In the genomic region with DNA sequence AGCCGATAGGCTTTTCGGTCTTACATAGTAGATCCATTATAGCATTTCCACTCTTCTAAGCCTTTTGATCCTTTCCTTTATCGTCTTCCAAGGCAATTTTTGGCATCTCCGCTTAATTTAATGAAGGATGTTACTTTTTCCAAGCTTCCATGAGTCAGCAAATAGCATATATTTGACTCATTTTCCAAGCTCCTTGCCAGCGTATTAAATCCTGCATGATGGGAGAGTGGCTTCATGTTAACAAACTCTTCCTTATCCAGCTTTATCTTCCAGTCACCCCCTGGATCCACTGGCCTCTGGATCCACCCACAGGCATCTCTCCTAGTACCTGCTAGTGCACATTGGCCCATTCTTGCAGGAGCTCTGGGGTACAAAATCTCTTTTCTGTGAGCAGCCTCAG, we compare ENCODE assay signal across 2 cellular contexts.
A peak's percentile ranks its signal among the peaks of the same experiment; 100 is the strongest.
TF ChIP-seq lines count a peak whose summit lies in the region.

No MANE protein-coding gene starts in this region.

TF ChIP-seq in HepG2, 621 proteins besides CTCF, POLR2A, EP300 and RAD21:
- TF ChIP-seq ZC3H13 (CRISPR knock-in tag; IDR thresholded peaks at IDR 0.05): no peak
- peak; percentile 50 to 78; a peak in 3 of 4 replicates for TF ChIP-seq MAFK (conservative IDR thresholded peaks at IDR 0.05 in 1 of 2, IDR thresholded peaks at IDR 0.05 in 1 of 2; ENCODE audit: low read length in 2 of 2)
- 0 out of 2 replicates have a peak, but pooled peaks have one; percentile 15 for TF ChIP-seq MAFF (IDR thresholded peaks at IDR 0.05; ENCODE audit: low read depth, low read length)

TF ChIP-seq in GM23338, 12 proteins besides CTCF, POLR2A, EP300 and RAD21:
- TF ChIP-seq NANOG (IDR thresholded peaks at IDR 0.05; ENCODE audit: borderline replicate concordance): no peak
- TF ChIP-seq ZNF114 (CRISPR knock-in tag; IDR thresholded peaks at IDR 0.05): no peak
- TF ChIP-seq STAT1 (IDR thresholded peaks at IDR 0.05; ENCODE audit: unreplicated experiment): no peak
- TF ChIP-seq EZH2phosphoT487 (IDR thresholded peaks at IDR 0.05; ENCODE audit: unreplicated experiment): no peak
- TF ChIP-seq CREB1 (CRISPR knock-in tag; IDR thresholded peaks at IDR 0.05; ENCODE audit: low read depth): no peak
- TF ChIP-seq ZNF331 (CRISPR knock-in tag; IDR thresholded peaks at IDR 0.05; ENCODE audit: low read depth): no peak
- TF ChIP-seq, protein P1, sequence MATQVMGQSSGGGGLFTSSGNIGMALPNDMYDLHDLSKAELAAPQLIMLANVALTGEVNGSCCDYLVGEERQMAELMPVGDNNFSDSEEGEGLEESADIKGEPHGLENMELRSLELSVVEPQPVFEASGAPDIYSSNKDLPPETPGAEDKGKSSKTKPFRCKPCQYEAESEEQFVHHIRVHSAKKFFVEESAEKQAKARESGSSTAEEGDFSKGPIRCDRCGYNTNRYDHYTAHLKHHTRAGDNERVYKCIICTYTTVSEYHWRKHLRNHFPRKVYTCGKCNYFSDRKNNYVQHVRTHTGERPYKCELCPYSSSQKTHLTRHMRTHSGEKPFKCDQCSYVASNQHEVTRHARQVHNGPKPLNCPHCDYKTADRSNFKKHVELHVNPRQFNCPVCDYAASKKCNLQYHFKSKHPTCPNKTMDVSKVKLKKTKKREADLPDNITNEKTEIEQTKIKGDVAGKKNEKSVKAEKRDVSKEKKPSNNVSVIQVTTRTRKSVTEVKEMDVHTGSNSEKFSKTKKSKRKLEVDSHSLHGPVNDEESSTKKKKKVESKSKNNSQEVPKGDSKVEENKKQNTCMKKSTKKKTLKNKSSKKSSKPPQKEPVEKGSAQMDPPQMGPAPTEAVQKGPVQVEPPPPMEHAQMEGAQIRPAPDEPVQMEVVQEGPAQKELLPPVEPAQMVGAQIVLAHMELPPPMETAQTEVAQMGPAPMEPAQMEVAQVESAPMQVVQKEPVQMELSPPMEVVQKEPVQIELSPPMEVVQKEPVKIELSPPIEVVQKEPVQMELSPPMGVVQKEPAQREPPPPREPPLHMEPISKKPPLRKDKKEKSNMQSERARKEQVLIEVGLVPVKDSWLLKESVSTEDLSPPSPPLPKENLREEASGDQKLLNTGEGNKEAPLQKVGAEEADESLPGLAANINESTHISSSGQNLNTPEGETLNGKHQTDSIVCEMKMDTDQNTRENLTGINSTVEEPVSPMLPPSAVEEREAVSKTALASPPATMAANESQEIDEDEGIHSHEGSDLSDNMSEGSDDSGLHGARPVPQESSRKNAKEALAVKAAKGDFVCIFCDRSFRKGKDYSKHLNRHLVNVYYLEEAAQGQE (IDR thresholded peaks at IDR 0.05; ENCODE audit: unreplicated experiment): no peak
- TF ChIP-seq EZH2 (IDR thresholded peaks at IDR 0.05; ENCODE audit: low read depth, unreplicated experiment): no peak
- TF ChIP-seq POLR2AphosphoS5 (IDR thresholded peaks at IDR 0.05; ENCODE audit: low read depth): no peak
- TF ChIP-seq, protein P2, sequence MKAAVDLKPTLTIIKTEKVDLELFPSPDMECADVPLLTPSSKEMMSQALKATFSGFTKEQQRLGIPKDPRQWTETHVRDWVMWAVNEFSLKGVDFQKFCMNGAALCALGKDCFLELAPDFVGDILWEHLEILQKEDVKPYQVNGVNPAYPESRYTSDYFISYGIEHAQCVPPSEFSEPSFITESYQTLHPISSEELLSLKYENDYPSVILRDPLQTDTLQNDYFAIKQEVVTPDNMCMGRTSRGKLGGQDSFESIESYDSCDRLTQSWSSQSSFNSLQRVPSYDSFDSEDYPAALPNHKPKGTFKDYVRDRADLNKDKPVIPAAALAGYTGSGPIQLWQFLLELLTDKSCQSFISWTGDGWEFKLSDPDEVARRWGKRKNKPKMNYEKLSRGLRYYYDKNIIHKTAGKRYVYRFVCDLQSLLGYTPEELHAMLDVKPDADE (IDR thresholded peaks at IDR 0.05): no peak
- no peak for TF ChIP-seq JUNB (IDR thresholded peaks at IDR 0.05; ENCODE audit: unreplicated experiment)
- TF ChIP-seq, protein P3, sequence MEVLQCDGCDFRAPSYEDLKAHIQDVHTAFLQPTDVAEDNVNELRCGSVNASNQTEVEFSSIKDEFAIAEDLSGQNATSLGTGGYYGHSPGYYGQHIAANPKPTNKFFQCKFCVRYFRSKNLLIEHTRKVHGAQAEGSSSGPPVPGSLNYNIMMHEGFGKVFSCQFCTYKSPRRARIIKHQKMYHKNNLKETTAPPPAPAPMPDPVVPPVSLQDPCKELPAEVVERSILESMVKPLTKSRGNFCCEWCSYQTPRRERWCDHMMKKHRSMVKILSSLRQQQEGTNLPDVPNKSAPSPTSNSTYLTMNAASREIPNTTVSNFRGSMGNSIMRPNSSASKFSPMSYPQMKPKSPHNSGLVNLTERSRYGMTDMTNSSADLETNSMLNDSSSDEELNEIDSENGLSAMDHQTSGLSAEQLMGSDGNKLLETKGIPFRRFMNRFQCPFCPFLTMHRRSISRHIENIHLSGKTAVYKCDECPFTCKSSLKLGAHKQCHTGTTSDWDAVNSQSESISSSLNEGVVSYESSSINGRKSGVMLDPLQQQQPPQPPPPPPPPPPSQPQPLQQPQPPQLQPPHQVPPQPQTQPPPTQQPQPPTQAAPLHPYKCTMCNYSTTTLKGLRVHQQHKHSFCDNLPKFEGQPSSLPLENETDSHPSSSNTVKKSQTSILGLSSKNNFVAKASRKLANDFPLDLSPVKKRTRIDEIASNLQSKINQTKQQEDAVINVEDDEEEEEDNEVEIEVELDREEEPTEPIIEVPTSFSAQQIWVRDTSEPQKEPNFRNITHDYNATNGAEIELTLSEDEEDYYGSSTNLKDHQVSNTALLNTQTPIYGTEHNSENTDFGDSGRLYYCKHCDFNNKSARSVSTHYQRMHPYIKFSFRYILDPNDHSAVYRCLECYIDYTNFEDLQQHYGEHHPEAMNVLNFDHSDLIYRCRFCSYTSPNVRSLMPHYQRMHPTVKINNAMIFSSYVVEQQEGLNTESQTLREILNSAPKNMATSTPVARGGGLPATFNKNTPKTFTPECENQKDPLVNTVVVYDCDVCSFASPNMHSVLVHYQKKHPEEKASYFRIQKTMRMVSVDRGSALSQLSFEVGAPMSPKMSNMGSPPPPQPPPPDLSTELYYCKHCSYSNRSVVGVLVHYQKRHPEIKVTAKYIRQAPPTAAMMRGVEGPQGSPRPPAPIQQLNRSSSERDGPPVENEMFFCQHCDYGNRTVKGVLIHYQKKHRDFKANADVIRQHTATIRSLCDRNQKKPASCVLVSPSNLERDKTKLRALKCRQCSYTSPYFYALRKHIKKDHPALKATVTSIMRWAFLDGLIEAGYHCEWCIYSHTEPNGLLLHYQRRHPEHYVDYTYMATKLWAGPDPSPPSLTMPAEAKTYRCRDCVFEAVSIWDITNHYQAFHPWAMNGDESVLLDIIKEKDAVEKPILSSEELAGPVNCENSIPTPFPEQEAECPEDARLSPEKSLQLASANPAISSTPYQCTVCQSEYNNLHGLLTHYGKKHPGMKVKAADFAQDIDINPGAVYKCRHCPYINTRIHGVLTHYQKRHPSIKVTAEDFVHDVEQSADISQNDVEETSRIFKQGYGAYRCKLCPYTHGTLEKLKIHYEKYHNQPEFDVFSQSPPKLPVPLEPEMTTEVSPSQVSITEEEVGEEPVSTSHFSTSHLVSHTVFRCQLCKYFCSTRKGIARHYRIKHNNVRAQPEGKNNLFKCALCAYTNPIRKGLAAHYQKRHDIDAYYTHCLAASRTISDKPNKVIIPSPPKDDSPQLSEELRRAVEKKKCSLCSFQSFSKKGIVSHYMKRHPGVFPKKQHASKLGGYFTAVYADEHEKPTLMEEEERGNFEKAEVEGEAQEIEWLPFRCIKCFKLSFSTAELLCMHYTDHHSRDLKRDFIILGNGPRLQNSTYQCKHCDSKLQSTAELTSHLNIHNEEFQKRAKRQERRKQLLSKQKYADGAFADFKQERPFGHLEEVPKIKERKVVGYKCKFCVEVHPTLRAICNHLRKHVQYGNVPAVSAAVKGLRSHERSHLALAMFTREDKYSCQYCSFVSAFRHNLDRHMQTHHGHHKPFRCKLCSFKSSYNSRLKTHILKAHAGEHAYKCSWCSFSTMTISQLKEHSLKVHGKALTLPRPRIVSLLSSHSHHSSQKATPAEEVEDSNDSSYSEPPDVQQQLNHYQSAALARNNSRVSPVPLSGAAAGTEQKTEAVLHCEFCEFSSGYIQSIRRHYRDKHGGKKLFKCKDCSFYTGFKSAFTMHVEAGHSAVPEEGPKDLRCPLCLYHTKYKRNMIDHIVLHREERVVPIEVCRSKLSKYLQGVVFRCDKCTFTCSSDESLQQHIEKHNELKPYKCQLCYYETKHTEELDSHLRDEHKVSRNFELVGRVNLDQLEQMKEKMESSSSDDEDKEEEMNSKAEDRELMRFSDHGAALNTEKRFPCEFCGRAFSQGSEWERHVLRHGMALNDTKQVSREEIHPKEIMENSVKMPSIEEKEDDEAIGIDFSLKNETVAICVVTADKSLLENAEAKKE (CRISPR knock-in tag; IDR thresholded peaks at IDR 0.05): no peak
TF ChIP-seq in GM23338: peak in this region for 0.
